Comparison of ENCODE assay signal across 14 cellular contexts in the genomic region with DNA sequence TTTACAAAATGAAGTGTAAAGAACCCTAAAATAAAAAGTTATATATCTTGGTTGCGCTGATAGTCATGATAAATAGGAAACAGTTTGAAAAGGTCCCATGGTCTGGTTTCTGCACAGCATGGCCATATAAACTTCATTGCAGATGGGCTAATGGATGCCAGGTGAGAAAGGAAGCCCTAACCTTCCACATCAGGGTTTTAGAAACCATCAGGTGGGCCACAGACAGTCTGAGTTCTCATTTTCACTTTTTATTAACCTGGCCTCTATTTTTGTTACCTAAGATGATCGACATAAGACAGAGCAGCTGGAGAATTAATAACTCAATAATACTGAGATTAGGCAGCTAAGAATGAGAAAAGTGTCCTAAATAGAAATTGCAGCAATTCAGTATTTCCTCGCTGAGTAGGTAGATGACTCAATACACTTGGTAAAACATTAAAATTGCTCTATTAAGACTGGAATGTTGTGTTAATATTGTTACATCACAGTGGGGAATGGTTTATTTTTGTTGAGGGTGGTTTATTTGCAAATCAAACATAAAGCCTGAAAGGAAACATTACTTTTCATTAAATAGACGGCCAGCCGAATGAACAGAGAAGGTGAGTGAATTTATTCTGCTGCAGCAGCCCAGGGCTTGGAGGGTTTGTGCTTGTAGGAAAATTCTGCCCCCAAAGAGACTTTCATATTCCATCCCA. TPM values are rescaled to one million over a fixed set of nuclear protein-coding genes. Genes with fewer than 3 reads are reported as not detected.
DNase-seq lines count a peak whose midpoint lies in the region; ATAC-seq and TF ChIP-seq lines count a peak whose summit lies in the region.
"Had no signal": no experiment of that assay in that cellular context is flagged by ENCODE, and none has a peak within 500 bp of the region (broad histone marks: within the 10 kb centered on the region; RNA-seq: fewer than 3 reads in every experiment).

No MANE protein-coding gene starts in this region.

- DNase-seq in cardiac muscle cell (ENCODE audit: low read depth in 1 of 2, low spot score in 1 of 2) = no peak
- DNase-seq in Right ventricle myocardium inferior (ENCODE audit: missing footprints) = no peak
- DNase-seq in breast epithelium (ENCODE audit: low spot score in 2 of 2) = no peak
- DNase-seq in kidney tubule cell (ENCODE audit: low spot score) = peak; percentile 49
- no peak for DNase-seq in upper lobe of right lung
- DNase-seq in stimulated activated CD4-positive, alpha-beta T cell treated with anti-CD3 and anti-CD28 coated beads, Interleukin-4, amount 100 ng/mL, for 24 hours = no peak
- no peak for DNase-seq in OCI-M1 (lab: John Stamatoyannopoulos, UW)
- no peak for DNase-seq in NCI-H2171 treated with DMSO at 0.1 percent for 48 hours (lab: John Stamatoyannopoulos, UW)
- DNase-seq: activated T-cell treated with anti-CD3 and anti-CD28 coated beads, Interleukin-2, amount 50 U/mL, for 24 hours; DMS153; left colon; NCI-H446; Right ventricle myocardium superior had no signal

- H3K27ac ChIP-seq in cardiac muscle cell = peak overlapping the region; percentile 25
- peak overlapping the region; percentile 34 to 40 for H3K27ac ChIP-seq in breast epithelium
- H3K27ac ChIP-seq in upper lobe of right lung = peak overlapping the region; percentile 62
- H3K27ac ChIP-seq: thoracic aorta had no signal

- ATAC-seq in Right ventricle myocardium inferior = no peak
- ATAC-seq in upper lobe of right lung = peak; percentile 53
- ATAC-seq: left colon had no signal

- H3K27me3 ChIP-seq in cardiac muscle cell = no peaks in the 10 kb centered on the region
- H3K27me3 ChIP-seq in breast epithelium = no peaks in the 10 kb centered on the region
- H3K27me3 ChIP-seq in upper lobe of right lung = no peaks in the 10 kb centered on the region

- no peaks in the 10 kb centered on the region for H3K36me3 ChIP-seq in cardiac muscle cell
- no peaks in the 10 kb centered on the region for H3K36me3 ChIP-seq in breast epithelium
- H3K36me3 ChIP-seq in upper lobe of right lung = no peaks in the 10 kb centered on the region
- H3K36me3 ChIP-seq: thoracic aorta had no signal

- H3K9me3 ChIP-seq in cardiac muscle cell (ENCODE audit: low read depth) (no peaks in the 10 kb centered on the region), breast epithelium (no peaks in the 10 kb centered on the region), upper lobe of right lung (no peaks in the 10 kb centered on the region)
- H3K9me3 ChIP-seq: thoracic aorta had no signal

- H3K4me3 ChIP-seq in cardiac muscle cell (no peak overlapping the region), breast epithelium (no peak overlapping the region), upper lobe of right lung (peak overlapping the region; percentile 19)
- H3K4me3 ChIP-seq: thoracic aorta had no signal

- intact Hi-C loops in Right ventricle myocardium inferior (cut with DNase I) (no loop called here), breast epithelium (cut with DNase I; ENCODE audit: low total_unique reads) (no loop called here), upper lobe of right lung (cut with DNase I) (no loop called here)

- no peak for TF ChIP-seq POLR2A in breast epithelium (IDR thresholded peaks at IDR 0.05)

- TF ChIP-seq CTCF in cardiac muscle cell (IDR thresholded peaks at IDR 0.05; ENCODE audit: low read depth, low read length) (no peak), breast epithelium (IDR thresholded peaks at IDR 0.05) (no peak), upper lobe of right lung (IDR thresholded peaks at IDR 0.05) (no peak)

- H3K4me1 ChIP-seq in cardiac muscle cell (ENCODE audit: low read depth) (peaks cover 13% of the 10 kb centered on the region), breast epithelium (peaks cover 0 to 7% of the 10 kb centered on the region in 2 donors), upper lobe of right lung (peaks cover 15% of the 10 kb centered on the region)

RNA-seq across cellular contexts. Expression of a gene that starts 21.1 kb away (rescaled TPM):
- total RNA-seq in cardiac muscle cell (8.1 and 10.9 TPM in 2 replicates), Right ventricle myocardium inferior (54.5 TPM), breast epithelium (10 to 100 TPM; 31.5 to 75.7 (median 54.7) TPM), upper lobe of right lung (78.8 TPM)
- polyA plus RNA-seq in cardiac muscle cell = 26.8 and 35.2 TPM in 2 replicates
